27 cellular contexts compared by ENCODE assay signal in genomic region chr19:44451687-44452086, GRCh38.
"Had no signal": no experiment of that assay in that cellular context is flagged by ENCODE, and none has a peak within 500 bp of the region (broad histone marks: within the 10 kb centered on the region; RNA-seq: fewer than 3 reads in every experiment).

No MANE protein-coding gene starts in this region.

- DNase-seq: dermis blood vessel endothelial cell; dorsolateral prefrontal cortex; effector CD4-positive, alpha-beta T cell; effector memory CD4-positive, alpha-beta T cell; erythroblast; esophagus squamous epithelium; foreskin fibroblast; foreskin melanocyte; gastrocnemius medialis; glutamatergic neuron; head of caudate nucleus; heart right ventricle; hippocampal formation; left colon; left ventricle myocardium inferior; lower lobe of right lung; mesendoderm; midbrain; naive thymus-derived CD4-positive, alpha-beta T cell had no signal

- H3K36me3 ChIP-seq: esophagus squamous epithelium, lower lobe of right lung had no signal

- H3K27me3 ChIP-seq: gastrocnemius medialis, heart right ventricle had no signal

- H3K27ac Mint-ChIP-seq: memory B cell; naive thymus-derived CD4-positive, alpha-beta T cell had no signal

- H3K27ac ChIP-seq: coronary artery, dorsolateral prefrontal cortex, epithelial cell of prostate, esophagus squamous epithelium, gastrocnemius medialis, heart right ventricle, left ventricle myocardium inferior, lower lobe of right lung had no signal

- FAIRE-seq: colon, islet of Langerhans, keratinocyte had no signal

- ATAC-seq: esophagus mucosa; gastrocnemius medialis; heart right ventricle; left colon; left lobe of liver; lower lobe of right lung; naive thymus-derived CD4-positive, alpha-beta T cell had no signal

- H3K4me3 ChIP-seq: coronary artery, dorsolateral prefrontal cortex, esophagus squamous epithelium, gastrocnemius medialis, heart right ventricle, left ventricle myocardium inferior, lower lobe of right lung had no signal

- H3K4me3 Mint-ChIP-seq: memory B cell; naive thymus-derived CD4-positive, alpha-beta T cell had no signal
